19 cellular contexts compared by ENCODE assay signal in the genomic region with DNA sequence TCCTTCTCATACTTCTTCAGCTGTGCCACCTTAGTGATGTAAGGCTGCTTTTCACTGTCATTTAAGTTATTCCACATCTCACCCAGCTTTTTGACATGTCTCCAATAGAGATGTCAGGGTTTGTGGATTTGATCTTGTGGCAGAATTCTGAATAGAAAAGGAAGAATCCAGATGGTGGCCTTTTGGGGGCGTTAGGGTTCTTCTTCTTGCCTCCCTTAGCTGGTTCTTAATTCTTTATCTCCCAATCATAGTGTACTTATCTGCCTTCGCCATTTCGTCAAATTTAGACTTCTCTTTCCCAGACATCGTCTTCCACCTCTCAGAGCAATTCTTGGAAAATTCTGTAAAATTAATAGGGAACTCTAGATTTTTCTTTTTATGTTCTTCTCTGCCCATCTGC.
"Had no signal": no experiment of that assay in that cellular context is flagged by ENCODE, and none has a peak within 500 bp of the region (broad histone marks: within the 10 kb centered on the region; RNA-seq: fewer than 3 reads in every experiment).

No MANE protein-coding gene starts in this region.

- H3K27ac ChIP-seq: epithelial cell of prostate, esophagus squamous epithelium, hepatocyte, neural progenitor cell, ovary, right atrium auricular region had no signal

- H3K4me3 ChIP-seq: esophagus squamous epithelium, hepatocyte, lung, neural progenitor cell, ovary, right atrium auricular region had no signal

- H3K4me1 ChIP-seq: esophagus squamous epithelium, right atrium auricular region had no signal

- ATAC-seq: effector memory CD8-positive, alpha-beta T cell; left colon; left ventricle myocardium superior; natural killer cell treated with Interleukin-12 subunit alpha and Interleukin-12 subunit beta and Interleukin-15 and Interleukin-18, amount 100 ng/mL, for 72 hours had no signal

- H2AFZ ChIP-seq: hepatocyte, neural progenitor cell had no signal

- H3K9ac ChIP-seq: neural progenitor cell had no signal

- H3K9me3 ChIP-seq: esophagus squamous epithelium, ovary had no signal

- H3K36me3 ChIP-seq: esophagus squamous epithelium, neural progenitor cell, ovary, right atrium auricular region had no signal

- DNase-seq: effector memory CD8-positive, alpha-beta T cell; esophagus squamous epithelium; foreskin melanocyte; head of caudate nucleus; left colon; left ventricle myocardium superior; mesenchymal stem cell; midbrain; nucleus accumbens; ovary; stimulated activated CD4-positive, alpha-beta T cell treated with anti-CD3 and anti-CD28 coated beads, Interleukin-12 subunit alpha, Interleukin-12 subunit beta, amount 100 ng/mL, for 4 hours; stimulated activated naive CD4-positive, alpha-beta T cell treated with Interleukin-2 at 50 U/mL for 16 hours; trophoblast cell had no signal

- H3K27me3 ChIP-seq: esophagus squamous epithelium, hepatocyte, neural progenitor cell, ovary, right atrium auricular region had no signal

- H3K4me2 ChIP-seq: hepatocyte, neural progenitor cell had no signal
